In genomic region chr15:41544650-41545015, GRCh38 we compare ENCODE assay signal across 9 cellular contexts. TPM values are rescaled to one million over a fixed set of nuclear protein-coding genes. Genes with fewer than 3 reads are reported as not detected.
DNase-seq lines count a peak whose midpoint lies in the region; ATAC-seq, FAIRE-seq and TF ChIP-seq lines count a peak whose summit lies in the region.
"Had no signal": no experiment of that assay in that cellular context is flagged by ENCODE, and none has a peak within 500 bp of the region (broad histone marks: within the 10 kb centered on the region; RNA-seq: fewer than 3 reads in every experiment).

No MANE protein-coding gene starts in this region.

- H3K9me3 ChIP-seq in mucosa of descending colon: no peaks in the 10 kb centered on the region

- H3K27ac Mint-ChIP-seq in IgD-negative memory B cell (peak overlapping the region; percentile 64 to 90 (median 71)), MCF 10A (ENCODE audit: low read depth, unreplicated experiment) (peak overlapping the region; percentile 90)

- H3K36me3 Mint-ChIP-seq in IgD-negative memory B cell (no peaks in the 10 kb centered on the region), MCF 10A (ENCODE audit: insufficient read depth, unreplicated experiment) (no peaks in the 10 kb centered on the region)

- BruUV-seq in MCF 10A (replicated peaks; lab: Mats Ljungman, UMichigan): no TSS peak

- no peak overlapping the region for H3K4me3 ChIP-seq in mucosa of descending colon

- H3K9me3 Mint-ChIP-seq in IgD-negative memory B cell: no peaks in the 10 kb centered on the region
- H3K9me3 Mint-ChIP-seq in MCF 10A (ENCODE audit: unreplicated experiment): no peaks in the 10 kb centered on the region

- ATAC-seq in mucosa of descending colon: peak; percentile 3
- ATAC-seq in HG02798 (IDR thresholded peaks at IDR 0.05; ENCODE audit: poor library complexity, unreplicated experiment): no peak

- H3K4me1 Mint-ChIP-seq in IgD-negative memory B cell (peaks cover 7 to 22% (median 11%) of the 10 kb centered on the region in 3 donors), MCF 10A (ENCODE audit: insufficient read depth, unreplicated experiment) (peaks cover 12% of the 10 kb centered on the region)

- no peaks in the 10 kb centered on the region for H3K27me3 Mint-ChIP-seq in IgD-negative memory B cell
- no peaks in the 10 kb centered on the region for H3K27me3 Mint-ChIP-seq in MCF 10A (ENCODE audit: insufficient read depth, unreplicated experiment)

- CTCF ChIA-PET in MCF 10A (lab: Yijun Ruan, JAX): interaction anchor here (0.6 to 2.5 kb wide), 3 partner anchors 13 to 62 kb away, joined by 3 to 10 read pairs (median 4); no protein-coding TSS in a partner anchor

- H3K36me3 ChIP-seq in mucosa of descending colon (ENCODE audit: low read depth): no peaks in the 10 kb centered on the region

- peak; percentile 14 for DNase-seq in MCF 10A (ENCODE audit: unreplicated experiment)
- DNase-seq in mucosa of descending colon: peak in 2 of 3 donors; percentile 18 to 60
- DNase-seq in NCI-H2029 treated with DMSO at 0.1 percent for 48 hours (lab: John Stamatoyannopoulos, UW): no peak
- no peak for DNase-seq in GM12892 (ENCODE audit: insufficient read length)
- no peak for DNase-seq in cerebellar nuclear complex (lab: John Stamatoyannopoulos, UW)

- TF ChIP-seq POLR2A in GM12892 (IDR thresholded peaks at IDR 0.05; ENCODE audit: low read depth, low read length): no peak

- peaks cover 11% of the 10 kb centered on the region for H3K4me1 ChIP-seq in mucosa of descending colon (ENCODE audit: low read depth)

- peak overlapping the region; percentile 93 to 96 (median 94) for H3K4me3 Mint-ChIP-seq in IgD-negative memory B cell
- H3K4me3 Mint-ChIP-seq in MCF 10A (ENCODE audit: unreplicated experiment): peak overlapping the region; percentile 87

- intact Hi-C loops in MCF 10A (cut with micrococcal nuclease) (loop anchor here (1.0 kb wide), 1 partner anchor 68 kb away; no protein-coding TSS in a partner anchor), mucosa of descending colon (cut with DNase I, micrococcal nuclease) (no loop called here)

- POLR2A ChIA-PET in MCF 10A (lab: Yijun Ruan, JAX): interaction anchor here (0.6 to 1.6 kb wide), 18 partner anchors 9 to 314 kb away, joined by 3 to 5 read pairs (median 3); partner anchors contain the start of genes CHP1, EXD1 and MGA

- TF ChIP-seq CTCF in 22Rv1 (IDR thresholded peaks at IDR 0.05): no peak
- no peak for TF ChIP-seq CTCF in MCF 10A (IDR thresholded peaks at IDR 0.05; ENCODE audit: unreplicated experiment)
- no peak for TF ChIP-seq CTCF in mucosa of descending colon (IDR thresholded peaks at IDR 0.05)

- peak overlapping the region; percentile 86 for H3K27ac ChIP-seq in 22Rv1

- no peak for FAIRE-seq in GM12892 (lab: Jason Lieb, UNC)
- FAIRE-seq: frontal cortex had no signal

RNA-seq across cellular contexts. Expression of gene RPAP1, which starts 0.6 kb away (rescaled TPM):
- polyA plus RNA-seq in IgD-negative memory B cell: 15.3 TPM
- total RNA-seq in MCF 10A (2022): 37.5 and 45.1 TPM in 2 replicates
- total RNA-seq in mucosa of descending colon: 10 to 100 TPM; 25.1 to 32.7 (median 27.2) TPM
- polyA plus RNA-seq in GM12892 (2012; ENCODE audit: missing spikeins): 16.4 TPM

RNA-seq across cellular contexts. Expression of gene TYRO3, which starts 14.4 kb away (rescaled TPM):
- polyA plus RNA-seq in IgD-negative memory B cell: not detected
- total RNA-seq in MCF 10A (2022) (9.7 and 12.3 TPM in 2 replicates), mucosa of descending colon (1 to 10 TPM; 1.9 to 8.5 (median 2.3) TPM)
- polyA plus RNA-seq in GM12892 (2012; ENCODE audit: missing spikeins): 0.13 TPM

RNA-seq across cellular contexts. Expression of gene LTK, which starts 31.0 kb away (rescaled TPM):
- polyA plus RNA-seq in IgD-negative memory B cell: 2.0 TPM
- 0.17 TPM in 1 of 2 replicates, not detected in the other for total RNA-seq in MCF 10A (2022)
- 10 to 100 TPM in 2 of 3 donors, 1 to 10 TPM in 1; 5.5 to 23.3 (median 13.3) TPM for total RNA-seq in mucosa of descending colon
- polyA plus RNA-seq in GM12892 (2012; ENCODE audit: missing spikeins): 0.08 TPM
- total RNA-seq: frontal cortex had no signal

RNA-seq across cellular contexts. Expression of gene ITPKA, which starts 51.0 kb away (rescaled TPM):
- polyA plus RNA-seq in IgD-negative memory B cell: not detected
- total RNA-seq in MCF 10A (2022): 13.5 and 23.4 TPM in 2 replicates
- total RNA-seq in mucosa of descending colon: 10 to 100 TPM; 18.3 to 57.5 (median 29.5) TPM
- 0.45 TPM for polyA plus RNA-seq in GM12892 (2012; ENCODE audit: missing spikeins)

Comparison
In these comparisons a context has a peak if more than half of its experiments do, and no peak if none do; other contexts are left out.
1. DNase-seq: peak in MCF 10A (single experiment) and mucosa of descending colon (2 of 3); none in NCI-H2029 treated with DMSO at 0.1 percent for 48 hours (single experiment), GM12892 (single experiment) and cerebellar nuclear complex (0 of 2).